1 cellular context compared by ENCODE assay signal in the genomic region with DNA sequence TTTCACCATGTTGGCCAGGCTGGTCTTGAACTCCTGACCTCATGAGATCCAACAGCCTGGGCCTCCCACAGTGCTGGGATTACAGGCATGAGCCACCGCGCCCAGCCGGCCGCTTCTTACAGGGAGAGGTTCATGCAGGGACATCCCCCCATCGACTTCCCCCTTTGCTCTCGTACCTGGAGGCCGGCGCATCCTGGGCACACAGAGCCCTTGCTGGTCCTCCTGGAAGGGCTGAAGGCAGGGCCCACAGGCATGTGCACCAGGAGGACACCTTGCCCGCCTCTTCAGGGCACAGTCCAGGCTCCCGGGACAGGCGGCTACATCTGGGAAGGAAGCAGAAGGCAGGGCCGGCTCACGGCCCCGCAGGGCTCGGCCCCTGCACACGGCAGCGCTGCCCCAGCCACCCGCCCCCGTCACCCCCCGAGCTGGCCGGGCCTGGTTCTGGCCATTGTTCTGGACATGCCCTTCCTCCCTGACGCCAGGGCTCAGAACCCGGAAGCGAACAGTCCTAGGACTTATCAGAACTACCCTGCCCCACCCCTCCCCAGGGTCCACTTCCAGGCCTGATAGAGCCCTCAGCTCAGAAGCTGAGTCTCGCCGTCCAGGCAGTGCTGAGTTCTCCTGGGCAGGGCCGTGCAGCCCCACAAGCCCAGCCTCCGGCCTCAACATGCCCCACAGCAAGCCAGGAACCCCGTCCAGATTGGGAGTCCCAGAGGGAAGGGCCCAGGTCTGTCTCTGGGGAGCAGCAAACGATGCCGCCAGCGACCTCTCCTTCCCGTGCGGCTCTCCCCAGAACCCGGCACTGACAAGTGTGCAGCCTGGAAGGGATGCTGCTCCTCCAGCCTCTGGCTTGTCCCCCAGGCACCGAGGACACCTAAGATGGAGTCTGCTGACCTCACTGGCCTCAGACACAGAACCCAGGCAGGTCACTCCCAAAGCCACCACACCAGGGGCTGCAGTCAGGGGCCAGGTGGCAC.
TF ChIP-seq lines count a peak whose summit lies in the region.

No MANE protein-coding gene starts in this region.

TF ChIP-seq in endothelial cell of umbilical vein, 7 proteins besides CTCF, POLR2A, EP300 and RAD21:
- no peak for TF ChIP-seq EZH2 (IDR thresholded peaks at IDR 0.05; ENCODE audit: borderline replicate concordance, low read depth, low read length, severe bottlenecking)
- TF ChIP-seq, protein P1, sequence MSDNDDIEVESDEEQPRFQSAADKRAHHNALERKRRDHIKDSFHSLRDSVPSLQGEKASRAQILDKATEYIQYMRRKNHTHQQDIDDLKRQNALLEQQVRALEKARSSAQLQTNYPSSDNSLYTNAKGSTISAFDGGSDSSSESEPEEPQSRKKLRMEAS (IDR thresholded peaks at IDR 0.05; ENCODE audit: insufficient read depth, insufficient read length) = no peak
- TF ChIP-seq POLR2AphosphoS5 (IDR thresholded peaks at IDR 0.05; ENCODE audit: insufficient read depth, low read depth, low read length) = no peak
- TF ChIP-seq GATA2 (IDR thresholded peaks at IDR 0.05; ENCODE audit: insufficient read depth, insufficient read length, low read depth, low read length) = no peak
- no peak for TF ChIP-seq MYC (IDR thresholded peaks at IDR 0.05; ENCODE audit: low read depth, low read length)
- TF ChIP-seq JUN (IDR thresholded peaks at IDR 0.05; ENCODE audit: borderline replicate concordance, insufficient read depth, insufficient read length, low read depth) = no peak
- TF ChIP-seq FOS (IDR thresholded peaks at IDR 0.05; ENCODE audit: borderline replicate concordance, insufficient read depth, low read length) = no peak
